ENCODE assay signal across 33 cellular contexts in the genomic region with DNA sequence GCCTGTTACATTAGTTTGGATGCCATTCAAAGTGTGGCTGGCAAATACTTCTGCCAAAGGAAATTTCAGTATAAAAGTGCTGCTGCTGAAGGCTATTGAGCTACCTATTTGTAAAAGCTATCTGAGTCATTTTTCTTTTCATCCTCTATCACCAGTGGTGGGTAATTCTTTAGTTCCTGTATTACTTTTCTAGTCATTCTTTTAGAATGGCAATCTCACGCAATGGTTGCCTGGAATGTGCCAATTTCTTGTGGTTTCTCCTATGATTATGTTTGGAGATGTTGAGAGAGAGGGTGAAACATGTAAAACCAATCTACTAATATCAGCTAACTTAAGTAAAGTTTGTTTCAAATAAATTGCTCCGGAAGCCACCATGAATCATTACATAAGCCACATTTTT.
DNase-seq lines count a peak whose midpoint lies in the region; FAIRE-seq and TF ChIP-seq lines count a peak whose summit lies in the region.
"Had no signal": no experiment of that assay in that cellular context is flagged by ENCODE, and none has a peak within 500 bp of the region (broad histone marks: within the 10 kb centered on the region; RNA-seq: fewer than 3 reads in every experiment).

No MANE protein-coding gene starts in this region.

- H3K9me3 Mint-ChIP-seq in MCF 10A (ENCODE audit: unreplicated experiment): peaks cover 5% of the 10 kb centered on the region
- H3K9me3 Mint-ChIP-seq: activated T-helper 1 cell treated with anti-CD3 and anti-CD28 coated beads, Interleukin-12 subunit alpha, Interleukin-12 subunit beta, Interleukin-2, Interleukin-4 antibody, amounts not matched to agents 30 ng/mL and 10 ng/mL and 1 ng/mL, durations not matched to agents 14 hours and 24 hours and 36 hours; nephron progenitor cell had no signal

- H3K4me3 ChIP-seq in breast epithelium (no peak overlapping the region), Peyer's patch (no peak overlapping the region)
- H3K4me3 ChIP-seq: adrenal gland, colonic mucosa, heart left ventricle, lower lobe of right lung, mucosa of descending colon, pancreas, SJSA1, spleen, transverse colon had no signal

- no peak overlapping the region for H3K4me3 Mint-ChIP-seq in MCF 10A (ENCODE audit: unreplicated experiment)
- H3K4me3 Mint-ChIP-seq: activated naive CD4-positive, alpha-beta T cell treated with anti-CD3 and anti-CD28 coated beads for 36 hours; activated T-helper 1 cell treated with anti-CD3 and anti-CD28 coated beads, Interleukin-12 subunit alpha, Interleukin-12 subunit beta, Interleukin-2, Interleukin-4 antibody, amounts not matched to agents 30 ng/mL and 10 ng/mL and 1 ng/mL, durations not matched to agents 14 hours and 24 hours and 36 hours; CD4-positive, alpha-beta T cell; H9; nephron progenitor cell had no signal

- intact Hi-C loops in MCF 10A (cut with micrococcal nuclease): no loop called here
- intact Hi-C loops in breast epithelium (cut with DNase I; ENCODE audit: low total_unique reads): no loop called here

- H3K9me3 ChIP-seq in breast epithelium: no peaks in the 10 kb centered on the region
- H3K9me3 ChIP-seq in Peyer's patch: no peaks in the 10 kb centered on the region
- H3K9me3 ChIP-seq: adrenal gland, colonic mucosa, heart left ventricle, lower lobe of right lung, mucosa of descending colon, pancreas, SJSA1, transverse colon had no signal

- DNase-seq in MCF 10A (ENCODE audit: unreplicated experiment) (peak; percentile 26), breast epithelium (ENCODE audit: low spot score in 2 of 2) (no peak), RWPE1 (ENCODE audit: low spot score) (peak; percentile 1), epithelial cell of prostate (ENCODE audit: low read depth, low spot score) (no peak), urothelium cell line (ENCODE audit: low spot score) (peak; percentile 3), DMS114 treated with DMSO at 0.1 percent for 48 hours (lab: John Stamatoyannopoulos, UW; ENCODE audit: unreplicated experiment) (no peak), Peyer's patch (no peak), SHP77 (lab: John Stamatoyannopoulos, UW) (no peak)
- DNase-seq: activated CD4-positive, alpha-beta T cell treated with anti-CD3 and anti-CD28 coated beads, Interleukin-2, amount 50 U/mL, for 4 hours; activated naive CD4-positive, alpha-beta T cell treated with anti-CD3 and anti-CD28 coated beads for 36 hours; adrenal gland; CD4-positive, alpha-beta T cell; colonic mucosa; effector memory CD4-positive, alpha-beta T cell; GF-D8; H9; heart left ventricle; KG1; lower lobe of right lung; mucosa of descending colon; NCI-H1105 treated with DMSO at 0.1 percent for 48 hours; NCI-H2081 treated with DMSO at 0.1 percent for 48 hours; nephron progenitor cell; OCI-M1; pancreas; retina; spleen; T-helper 1 cell; transverse colon had no signal

- no peaks in the 10 kb centered on the region for H3K36me3 Mint-ChIP-seq in MCF 10A (ENCODE audit: insufficient read depth, unreplicated experiment)

- no TSS peak for BruUV-seq in MCF 10A (replicated peaks; lab: Mats Ljungman, UMichigan)

- TF ChIP-seq POLR2A in breast epithelium (IDR thresholded peaks at IDR 0.05): no peak
- no peak for TF ChIP-seq POLR2A in Peyer's patch (IDR thresholded peaks at IDR 0.05)

- H3K27me3 ChIP-seq in breast epithelium (no peaks in the 10 kb centered on the region), Peyer's patch (no peaks in the 10 kb centered on the region)
- H3K27me3 ChIP-seq: adrenal gland, colonic mucosa, heart left ventricle, pancreas, SJSA1, spleen, transverse colon had no signal

- FAIRE-seq in urothelium cell line (lab: Jason Lieb, UNC): no peak
- FAIRE-seq: bronchial epithelial cell, GM19239, pancreas had no signal

- H3K27ac Mint-ChIP-seq in MCF 10A (ENCODE audit: low read depth, unreplicated experiment): peak overlapping the region; percentile 8
- H3K27ac Mint-ChIP-seq: activated naive CD4-positive, alpha-beta T cell treated with anti-CD3 and anti-CD28 coated beads for 36 hours; activated T-helper 1 cell treated with anti-CD3 and anti-CD28 coated beads, Interleukin-12 subunit alpha, Interleukin-12 subunit beta, Interleukin-2, Interleukin-4 antibody, amounts not matched to agents 30 ng/mL and 10 ng/mL and 1 ng/mL, durations not matched to agents 14 hours and 24 hours and 36 hours; CD4-positive, alpha-beta T cell; H9; nephron progenitor cell had no signal

- POLR2A ChIA-PET in MCF 10A (lab: Yijun Ruan, JAX) (no interaction called here), RWPE1 (lab: Yijun Ruan, JAX; ENCODE audit: low non-redundant PET) (no interaction called here)

- no peak overlapping the region for H3K27ac ChIP-seq in breast epithelium
- no peak overlapping the region for H3K27ac ChIP-seq in RWPE1
- peak overlapping the region; percentile 56 for H3K27ac ChIP-seq in epithelial cell of prostate
- no peak overlapping the region for H3K27ac ChIP-seq in Peyer's patch
- H3K27ac ChIP-seq: adrenal gland, colonic mucosa, heart left ventricle, lower lobe of right lung, pancreas, SJSA1, spleen, transverse colon had no signal

- H3K36me3 ChIP-seq in breast epithelium (no peaks in the 10 kb centered on the region), Peyer's patch (no peaks in the 10 kb centered on the region)
- H3K36me3 ChIP-seq: adrenal gland, colonic mucosa, heart left ventricle, lower lobe of right lung, pancreas, SJSA1, spleen, transverse colon had no signal

- no peak for TF ChIP-seq CTCF in MCF 10A (IDR thresholded peaks at IDR 0.05; ENCODE audit: unreplicated experiment)
- TF ChIP-seq CTCF in breast epithelium (IDR thresholded peaks at IDR 0.05): no peak
- TF ChIP-seq CTCF in RWPE1 (conservative IDR thresholded peaks at IDR 0.05; ENCODE audit: low read depth): no peak
- TF ChIP-seq CTCF in Peyer's patch (IDR thresholded peaks at IDR 0.05): no peak

- H3K4me1 ChIP-seq in breast epithelium (no peaks in the 10 kb centered on the region), Peyer's patch (no peaks in the 10 kb centered on the region)
- H3K4me1 ChIP-seq: adrenal gland, colonic mucosa, heart left ventricle, lower lobe of right lung, pancreas, SJSA1, spleen, transverse colon had no signal

- CTCF ChIA-PET in MCF 10A (lab: Yijun Ruan, JAX) (interaction anchor here (0.6 to 1.0 kb wide), 3 partner anchors 11 to 25 kb away, joined by 3 to 4 read pairs (median 3); no protein-coding TSS in a partner anchor), RWPE1 (lab: Yijun Ruan, JAX) (no interaction called here)

- H3K4me1 Mint-ChIP-seq in MCF 10A (ENCODE audit: insufficient read depth, unreplicated experiment): peaks cover 9% of the 10 kb centered on the region
- H3K4me1 Mint-ChIP-seq: nephron progenitor cell had no signal

- H3K27me3 Mint-ChIP-seq in MCF 10A (ENCODE audit: insufficient read depth, unreplicated experiment): no peaks in the 10 kb centered on the region
- H3K27me3 Mint-ChIP-seq: CD4-positive, alpha-beta T cell had no signal

Comparison
In these comparisons a context has a peak if more than half of its experiments do, and no peak if none do; other contexts are left out.
1. DNase-seq: peak in MCF 10A (single experiment), RWPE1 (single experiment) and urothelium cell line (single experiment); none in breast epithelium (0 of 2), epithelial cell of prostate (single experiment), DMS114 treated with DMSO at 0.1 percent for 48 hours (single experiment), Peyer's patch (0 of 3) and SHP77 (0 of 2).